ENCODE assay signal across 1 cellular context in genomic region chr17:47895254-47895855, GRCh38.
TF ChIP-seq lines count a peak whose summit lies in the region.

No MANE protein-coding gene starts in this region.

TF ChIP-seq in K562, 482 proteins besides CTCF, POLR2A, EP300 and RAD21 (continued from another document and continues in another):
- peak; percentile 70; the same call in 1 of the 2 replicates for TF ChIP-seq THRB (CRISPR knock-in tag; conservative IDR thresholded peaks at IDR 0.05)
- no peak for TF ChIP-seq MAX (CRISPR knock-in tag; IDR thresholded peaks at IDR 0.05)
- no peak for TF ChIP-seq MAFG (tag; conservative IDR thresholded peaks at IDR 0.05)
- no peak for TF ChIP-seq SAFB (IDR thresholded peaks at IDR 0.05; ENCODE audit: borderline replicate concordance, low read depth, low read length)
- TF ChIP-seq CBFA2T2 (conservative IDR thresholded peaks at IDR 0.05) = no peak
- TF ChIP-seq MED1 (CRISPR knock-in tag; IDR thresholded peaks at IDR 0.05; ENCODE audit: borderline replicate concordance) = no peak
- no peak; the same call in 1 of the 2 replicates for TF ChIP-seq ZNF57 (CRISPR knock-in tag; IDR thresholded peaks at IDR 0.05)
- TF ChIP-seq HMG20B (CRISPR knock-in tag; IDR thresholded peaks at IDR 0.05) = no peak
- no peak; the same call in 1 of the 2 replicates for TF ChIP-seq ZBTB7A (IDR thresholded peaks at IDR 0.05; ENCODE audit: borderline replicate concordance, control insufficient read depth, low read depth, low read length)
- TF ChIP-seq NR2F6 (CRISPR knock-in tag; IDR thresholded peaks at IDR 0.05) = no peak
- TF ChIP-seq ZNF695 (CRISPR knock-in tag; IDR thresholded peaks at IDR 0.05) = no peak
- TF ChIP-seq RFX7 (CRISPR knock-in tag; IDR thresholded peaks at IDR 0.05) = no peak
- no peak for TF ChIP-seq ETS2 (tag; IDR thresholded peaks at IDR 0.05; ENCODE audit: borderline replicate concordance, poor library complexity, severe bottlenecking)
- TF ChIP-seq PKNOX1 (IDR thresholded peaks at IDR 0.05) = no peak
- no peak for TF ChIP-seq ZBED1 (IDR thresholded peaks at IDR 0.05)
- TF ChIP-seq SMARCC2 (IDR thresholded peaks at IDR 0.05; ENCODE audit: low read depth) = no peak
- 0 out of 2 replicates have a peak, but pooled peaks have one; percentile 10 for TF ChIP-seq TOE1 (IDR thresholded peaks at IDR 0.05; ENCODE audit: borderline replicate concordance)
- no peak for TF ChIP-seq TOE1 (CRISPR knock-in tag; IDR thresholded peaks at IDR 0.05; ENCODE audit: borderline replicate concordance, low read depth)
- no peak; the same call in 1 of the 2 replicates for TF ChIP-seq XRCC5 (IDR thresholded peaks at IDR 0.05; ENCODE audit: low read depth, low read length)
- TF ChIP-seq PML (IDR thresholded peaks at IDR 0.05; ENCODE audit: low read length) = peak; percentile 83
- TF ChIP-seq COPS2 (conservative IDR thresholded peaks at IDR 0.05) = no peak
- no peak for TF ChIP-seq SETDB1 (IDR thresholded peaks at IDR 0.05; ENCODE audit: low read length)
- no peak for TF ChIP-seq DIDO1 (tag; IDR thresholded peaks at IDR 0.05; ENCODE audit: low read depth)
- TF ChIP-seq KLF13 (tag; IDR thresholded peaks at IDR 0.05; ENCODE audit: borderline replicate concordance, low read depth) = no peak
- TF ChIP-seq RFX1 (IDR thresholded peaks at IDR 0.05) = no peak
- peak; percentile 91 for TF ChIP-seq POLR2AphosphoS5 (IDR thresholded peaks at IDR 0.05; ENCODE audit: control insufficient read depth, insufficient read depth, low read depth, low read length)
- TF ChIP-seq ZNF165 (CRISPR knock-in tag; IDR thresholded peaks at IDR 0.05; ENCODE audit: borderline replicate concordance) = no peak
- no peak for TF ChIP-seq ZNF143 (CRISPR knock-in tag; IDR thresholded peaks at IDR 0.05)
- TF ChIP-seq MCM7 (IDR thresholded peaks at IDR 0.05) = no peak
- no peak for TF ChIP-seq MXD1 (CRISPR knock-in tag; IDR thresholded peaks at IDR 0.05; ENCODE audit: borderline replicate concordance, poor library complexity, severe bottlenecking)
- TF ChIP-seq ESRRA (IDR thresholded peaks at IDR 0.05; ENCODE audit: borderline replicate concordance, low read depth) = no peak
- TF ChIP-seq JUNB (CRISPR knock-in tag; conservative IDR thresholded peaks at IDR 0.05) = 0 out of 2 replicates have a peak, but pooled peaks have one; percentile 4
- TF ChIP-seq IRF9 (tag; IDR thresholded peaks at IDR 0.05) = no peak
- peak; percentile 52; the same call in 1 of the 2 replicates for TF ChIP-seq ZNF436 (CRISPR knock-in tag; IDR thresholded peaks at IDR 0.05)
- TF ChIP-seq TRIM28 (IDR thresholded peaks at IDR 0.05) = no peak
- no peak for TF ChIP-seq ZNF717 (CRISPR knock-in tag; IDR thresholded peaks at IDR 0.05)
- TF ChIP-seq HLTF (IDR thresholded peaks at IDR 0.05) = no peak
- TF ChIP-seq BACH1 (tag; IDR thresholded peaks at IDR 0.05) = peak; percentile 47; the same call in 1 of the 2 replicates
- TF ChIP-seq ADNP (tag; IDR thresholded peaks at IDR 0.05) = no peak
- no peak for TF ChIP-seq ZBTB9 (CRISPR knock-in tag; IDR thresholded peaks at IDR 0.05)
- TF ChIP-seq TCFL5 (CRISPR knock-in tag; conservative IDR thresholded peaks at IDR 0.05) = no peak
- TF ChIP-seq NR2C2 (CRISPR knock-in tag; IDR thresholded peaks at IDR 0.05) = no peak
- no peak for TF ChIP-seq NR2C2 (tag; IDR thresholded peaks at IDR 0.05)
- no peak for TF ChIP-seq E2F8 (IDR thresholded peaks at IDR 0.05; ENCODE audit: low read depth, partially characterized antibody)
- no peak for TF ChIP-seq CSDE1 (IDR thresholded peaks at IDR 0.05)
- TF ChIP-seq ZNF592 (IDR thresholded peaks at IDR 0.05) = no peak
- TF ChIP-seq SIX5 (IDR thresholded peaks at IDR 0.05; ENCODE audit: borderline replicate concordance in 1 of 2, insufficient read depth in 1 of 2, low read depth in 1 of 2, low read length in 2 of 2) = no peak
- TF ChIP-seq ELF2 (CRISPR knock-in tag; IDR thresholded peaks at IDR 0.05) = no peak
- TF ChIP-seq ZBTB5 (IDR thresholded peaks at IDR 0.05) = no peak
- 0 out of 2 replicates have a peak, but pooled peaks have one; percentile 10 for TF ChIP-seq REST (CRISPR knock-in tag; IDR thresholded peaks at IDR 0.05; ENCODE audit: low read depth)
- no peak for TF ChIP-seq KLF1 (tag; IDR thresholded peaks at IDR 0.05)
- no peak for TF ChIP-seq CC2D1A (IDR thresholded peaks at IDR 0.05)
- no peak for TF ChIP-seq ZC3H8 (IDR thresholded peaks at IDR 0.05)
